Comparison of ENCODE assay signal across 9 cellular contexts in genomic region chr1:111446967-111447892, GRCh38.
A peak's percentile ranks its signal among the peaks of the same experiment; 100 is the strongest.
DNase-seq lines count a peak whose midpoint lies in the region; TF ChIP-seq lines count a peak whose summit lies in the region.
"Had no signal": no experiment of that assay in that cellular context is flagged by ENCODE, and none has a peak within 500 bp of the region (broad histone marks: within the 10 kb centered on the region; RNA-seq: fewer than 3 reads in every experiment).

No MANE protein-coding gene starts in this region.

- H3K4me3 ChIP-seq in HFF-Myc (replicated peaks; ENCODE audit: low read depth, low read length) (peak overlapping the region; percentile 96), WI38 (ENCODE audit: low read depth, low read length) (peak overlapping the region; percentile 99), fibroblast of pulmonary artery (replicated peaks; ENCODE audit: low read depth, low read length) (peak overlapping the region; percentile 89), retinal pigment epithelial cell (ENCODE audit: low read length) (peak overlapping the region; percentile 100)

- TF ChIP-seq CTCF in HFF-Myc (IDR thresholded peaks at IDR 0.05; ENCODE audit: low read depth, low read length, missing control alignments) (no peak), WI38 (IDR thresholded peaks at IDR 0.05; ENCODE audit: low read depth, low read length) (no peak), fibroblast of pulmonary artery (IDR thresholded peaks at IDR 0.05; ENCODE audit: low read length, missing control alignments) (no peak), retinal pigment epithelial cell (conservative IDR thresholded peaks at IDR 0.05; ENCODE audit: low read depth, low read length) (no peak)

- DNase-seq in HFF-Myc (ENCODE audit: extremely low read depth, low read depth) (no peak), fibroblast of pulmonary artery (ENCODE audit: low read depth) (no peak), retinal pigment epithelial cell (ENCODE audit: low read depth) (no peak), SIG-M5 (lab: John Stamatoyannopoulos, UW) (no peak), NCI-H2196 (lab: John Stamatoyannopoulos, UW; ENCODE audit: unreplicated experiment) (no peak), cerebellar cortex (ENCODE audit: low spot score) (no peak)
- DNase-seq: NCI-H69; stimulated activated CD4-positive, alpha-beta T cell treated with anti-CD3 and anti-CD28 coated beads, Interleukin-4, amount 100 ng/mL, for 1 hour had no signal
